In the genomic region with DNA sequence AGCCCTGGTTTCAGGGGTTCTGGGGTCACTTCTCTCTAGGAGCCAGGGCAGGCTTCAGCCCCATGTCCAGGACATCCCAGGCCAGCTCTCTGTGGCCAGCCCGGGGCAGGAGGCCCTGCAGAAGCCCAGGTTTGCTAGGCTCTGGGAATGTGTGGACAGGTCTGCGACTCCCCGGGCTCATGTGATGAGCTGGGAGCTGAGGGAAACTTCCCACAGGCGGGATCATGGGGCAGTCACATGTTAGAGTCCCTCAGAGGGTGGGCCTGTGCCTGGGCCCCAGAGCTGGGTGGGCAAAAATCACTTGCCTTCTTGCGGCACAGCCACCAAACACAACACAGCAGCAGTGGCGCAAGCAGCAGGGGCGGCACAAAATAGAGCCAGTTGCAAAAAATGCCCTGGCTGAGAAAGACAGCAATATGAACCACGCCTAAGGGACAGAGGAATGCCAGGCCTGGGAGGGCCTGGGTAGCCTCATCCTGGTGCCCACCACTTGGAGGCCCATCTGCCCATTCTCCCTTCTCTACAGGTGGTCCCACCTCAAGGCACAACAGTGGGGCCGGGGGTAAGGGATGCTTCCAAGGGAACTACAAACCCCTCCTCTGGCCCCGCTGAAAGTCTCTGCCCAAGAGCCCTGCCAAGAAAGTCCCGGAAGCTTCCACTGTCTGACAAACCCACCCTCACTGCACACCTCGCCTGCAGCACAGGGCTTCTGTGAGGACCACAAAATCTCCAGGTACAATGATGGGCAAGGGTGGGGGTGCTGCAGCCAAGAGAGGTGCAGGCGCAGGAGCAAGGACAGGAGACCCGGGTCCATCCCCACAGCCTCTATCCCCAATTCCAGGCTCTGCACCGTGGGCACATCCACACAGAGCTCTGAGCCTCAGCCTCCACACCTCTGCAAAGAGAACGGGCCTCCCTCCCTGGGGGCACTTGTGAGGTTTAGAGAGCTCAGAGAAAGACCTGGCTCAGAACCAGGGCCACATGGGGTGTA, we compare ENCODE assay signal across 19 cellular contexts. TPM values are rescaled to one million over a fixed set of nuclear protein-coding genes. Genes with fewer than 3 reads are reported as not detected.
DNase-seq lines count a peak whose midpoint lies in the region; ATAC-seq and TF ChIP-seq lines count a peak whose summit lies in the region.
"Had no signal": no experiment of that assay in that cellular context is flagged by ENCODE, and none has a peak within 500 bp of the region (broad histone marks: within the 10 kb centered on the region; RNA-seq: fewer than 3 reads in every experiment).

No MANE protein-coding gene starts in this region.

- intact Hi-C loops in esophagus muscularis mucosa (cut with DNase I): no loop called here
- intact Hi-C loops in lower leg skin (cut with DNase I; ENCODE audit: low total_unique reads): no loop called here
- intact Hi-C loops in sciatic nerve (cut with DNase I): no loop called here

- H3K27ac ChIP-seq in esophagus muscularis mucosa (replicated peaks in 1 of 4): no peak overlapping the region
- H3K27ac ChIP-seq: HL-60, RWPE1 had no signal

- H3K4me1 Mint-ChIP-seq in activated naive CD8-positive, alpha-beta T cell treated with anti-CD3 and anti-CD28 coated beads, Interleukin-2, amount 50 U/mL, for 24 hours: peaks cover 8% of the 10 kb centered on the region
- H3K4me1 Mint-ChIP-seq in activated naive CD8-positive, alpha-beta T cell treated with anti-CD3 and anti-CD28 coated beads for 36 hours: peaks cover 10% of the 10 kb centered on the region
- no peaks in the 10 kb centered on the region for H3K4me1 Mint-ChIP-seq in type B pancreatic cell (ENCODE audit: unreplicated experiment)

- H3K27me3 ChIP-seq in esophagus muscularis mucosa: no peaks in the 10 kb centered on the region

- 89% methylated on average over 12 of the region's 16 CpGs for WGBS in esophagus muscularis mucosa
- 81 to 83% methylated on average over 15 to 16 of the region's 16 CpGs for WGBS in lower leg skin, 2 donors

- TF ChIP-seq EP300 in esophagus muscularis mucosa (IDR thresholded peaks at IDR 0.05): no peak

- no peaks in the 10 kb centered on the region for H3K36me3 Mint-ChIP-seq in activated naive CD8-positive, alpha-beta T cell treated with anti-CD3 and anti-CD28 coated beads, Interleukin-2, amount 50 U/mL, for 24 hours (ENCODE audit: low read depth)
- peaks cover 2% of the 10 kb centered on the region for H3K36me3 Mint-ChIP-seq in activated naive CD8-positive, alpha-beta T cell treated with anti-CD3 and anti-CD28 coated beads for 36 hours
- no peaks in the 10 kb centered on the region for H3K36me3 Mint-ChIP-seq in type B pancreatic cell
- H3K36me3 Mint-ChIP-seq: CD14-positive monocyte had no signal

- no peak overlapping the region for H3K27ac Mint-ChIP-seq in activated naive CD8-positive, alpha-beta T cell treated with anti-CD3 and anti-CD28 coated beads, Interleukin-2, amount 50 U/mL, for 24 hours
- no peak overlapping the region for H3K27ac Mint-ChIP-seq in activated naive CD8-positive, alpha-beta T cell treated with anti-CD3 and anti-CD28 coated beads for 36 hours
- H3K27ac Mint-ChIP-seq in type B pancreatic cell: no peak overlapping the region

- H3K36me3 ChIP-seq in esophagus muscularis mucosa: no peaks in the 10 kb centered on the region

- no peak overlapping the region for H3K4me3 Mint-ChIP-seq in activated naive CD8-positive, alpha-beta T cell treated with anti-CD3 and anti-CD28 coated beads, Interleukin-2, amount 50 U/mL, for 24 hours
- no peak overlapping the region for H3K4me3 Mint-ChIP-seq in activated naive CD8-positive, alpha-beta T cell treated with anti-CD3 and anti-CD28 coated beads for 36 hours
- no peak overlapping the region for H3K4me3 Mint-ChIP-seq in type B pancreatic cell
- H3K4me3 Mint-ChIP-seq: CD14-positive monocyte had no signal

- H3K9me3 ChIP-seq in esophagus muscularis mucosa: no peaks in the 10 kb centered on the region

- TF ChIP-seq CTCF in esophagus muscularis mucosa (IDR thresholded peaks at IDR 0.05) (no peak), lower leg skin (IDR thresholded peaks at IDR 0.05) (no peak), type B pancreatic cell (conservative IDR thresholded peaks at IDR 0.05) (no peak)

- H3K27me3 Mint-ChIP-seq in activated naive CD8-positive, alpha-beta T cell treated with anti-CD3 and anti-CD28 coated beads, Interleukin-2, amount 50 U/mL, for 24 hours: no peaks in the 10 kb centered on the region
- no peaks in the 10 kb centered on the region for H3K27me3 Mint-ChIP-seq in activated naive CD8-positive, alpha-beta T cell treated with anti-CD3 and anti-CD28 coated beads for 36 hours
- peaks cover 3% of the 10 kb centered on the region for H3K27me3 Mint-ChIP-seq in type B pancreatic cell

- no peak for TF ChIP-seq POLR2A in esophagus muscularis mucosa (IDR thresholded peaks at IDR 0.05; ENCODE audit: low read depth)
- TF ChIP-seq POLR2A in lower leg skin (IDR thresholded peaks at IDR 0.05): no peak

- ATAC-seq in activated naive CD8-positive, alpha-beta T cell treated with anti-CD3 and anti-CD28 coated beads, Interleukin-2, amount 50 U/mL, for 24 hours: no peak
- ATAC-seq in sciatic nerve: no peak
- ATAC-seq: GM12878, HCT116 had no signal

- peaks cover 0 to 5% (median 0%) of the 10 kb centered on the region in 4 donors for H3K4me1 ChIP-seq in esophagus muscularis mucosa

- peak; percentile 0 for DNase-seq in activated naive CD8-positive, alpha-beta T cell treated with anti-CD3 and anti-CD28 coated beads, Interleukin-2, amount 50 U/mL, for 24 hours
- no peak for DNase-seq in activated naive CD8-positive, alpha-beta T cell treated with anti-CD3 and anti-CD28 coated beads for 36 hours
- DNase-seq in esophagus muscularis mucosa (ENCODE audit: extremely low spot score): peak; percentile 89
- DNase-seq in lower leg skin (ENCODE audit: low spot score in 2 of 2): peak; percentile 37 to 91
- peak; percentile 62 for DNase-seq in type B pancreatic cell (ENCODE audit: extremely low spot score, unreplicated experiment)
- no peak for DNase-seq in sciatic nerve (ENCODE audit: low spot score)
- no peak for DNase-seq in NCI-H2107 treated with DMSO at 0.1 percent for 48 hours (lab: John Stamatoyannopoulos, UW; ENCODE audit: unreplicated experiment)
- no peak for DNase-seq in NCI-H1417 (lab: John Stamatoyannopoulos, UW)
- DNase-seq: Calu3, NCI-H345, NCI-H526 treated with DMSO at 0.1 percent for 48 hours, OCI-M1 had no signal

- H3K9me3 Mint-ChIP-seq in activated naive CD8-positive, alpha-beta T cell treated with anti-CD3 and anti-CD28 coated beads, Interleukin-2, amount 50 U/mL, for 24 hours: no peaks in the 10 kb centered on the region
- H3K9me3 Mint-ChIP-seq in activated naive CD8-positive, alpha-beta T cell treated with anti-CD3 and anti-CD28 coated beads for 36 hours: no peaks in the 10 kb centered on the region
- H3K9me3 Mint-ChIP-seq in type B pancreatic cell: no peaks in the 10 kb centered on the region
- H3K9me3 Mint-ChIP-seq: CD14-positive monocyte had no signal

- H3K4me3 ChIP-seq in esophagus muscularis mucosa: no peak overlapping the region
- H3K4me3 ChIP-seq in lower leg skin (ENCODE audit: low read depth, poor library complexity, severe bottlenecking): no peak overlapping the region
- H3K4me3 ChIP-seq: GM12878 had no signal

RNA-seq across cellular contexts. Expression of a gene that starts 34.6 kb away (rescaled TPM):
- total RNA-seq in activated naive CD8-positive, alpha-beta T cell treated with anti-CD3 and anti-CD28 coated beads for 36 hours: not detected
- total RNA-seq in esophagus muscularis mucosa (not detected), lower leg skin (not detected), type B pancreatic cell (ENCODE audit: low replicate concordance) (not detected in 2 replicates), sciatic nerve (not detected)
- total RNA-seq: A673, Calu3, G401, GM12878 had no signal

Comparison
In these comparisons a context has a peak if more than half of its experiments do, and no peak if none do; other contexts are left out.
1. DNase-seq: peak in activated naive CD8-positive, alpha-beta T cell treated with anti-CD3 and anti-CD28 coated beads, Interleukin-2, amount 50 U/mL, for 24 hours (single experiment), esophagus muscularis mucosa (single experiment), lower leg skin (2 of 2) and type B pancreatic cell (single experiment); none in activated naive CD8-positive, alpha-beta T cell treated with anti-CD3 and anti-CD28 coated beads for 36 hours (single experiment), sciatic nerve (single experiment), NCI-H2107 treated with DMSO at 0.1 percent for 48 hours (single experiment) and NCI-H1417 (0 of 3).